Comparison of ENCODE assay signal across 1 cellular context in genomic region chr3:182139627-182140357, GRCh38.
TF ChIP-seq lines count a peak whose summit lies in the region.

No MANE protein-coding gene starts in this region.

TF ChIP-seq in SK-N-SH treated with all-trans-retinoic acid at 6 μM for 48 hours, 23 proteins besides CTCF, POLR2A, EP300 and RAD21 (continued from another document):
- TF ChIP-seq RARB (CRISPR knock-in tag; IDR thresholded peaks at IDR 0.05) (no peak), ZFP30 (CRISPR knock-in tag; IDR thresholded peaks at IDR 0.05) (no peak), ZNF565 (CRISPR knock-in tag; conservative IDR thresholded peaks at IDR 0.05; ENCODE audit: low read depth) (no peak), TCF4 (CRISPR knock-in tag; IDR thresholded peaks at IDR 0.05; ENCODE audit: borderline replicate concordance) (no peak), ZNF8 (CRISPR knock-in tag; IDR thresholded peaks at IDR 0.05) (no peak)
